In genomic region chr3:4994823-4995499, GRCh38 we compare ENCODE assay signal across 8 cellular contexts. TPM values are rescaled to one million over a fixed set of nuclear protein-coding genes. Genes with fewer than 3 reads are reported as not detected.
DNase-seq lines count a peak whose midpoint lies in the region; ATAC-seq and TF ChIP-seq lines count a peak whose summit lies in the region.

No MANE protein-coding gene starts in this region.

- in situ Hi-C loops in KBM-7 (cut with MboI; ENCODE audit: low pct_unique_long_range_greater_than_20kb, low sequenced_read_pairs) = no loop called here

- POLR2A ChIA-PET in activated B cell treated with CpG ODN at 0.5 μM for 24 hours (lab: Charles Lee) = interaction anchor here (0.8 to 2.5 kb wide), 4 partner anchors 10 to 27 kb away, joined by 3 to 11 read pairs (median 5); no protein-coding TSS in a partner anchor

- peak; percentile 45 for ATAC-seq in activated B cell treated with CpG ODN at 0.5 μM for 24 hours (ENCODE audit: low read depth)
- peak; percentile 94 to 95 for ATAC-seq in left cardiac atrium

- WGBS in smooth muscle cell (ENCODE audit: low lambda C conversion rate) = 19% methylated on average over 11 of the region's 11 CpGs

- H4K20me1 ChIP-seq in smooth muscle cell (ENCODE audit: low read depth) = no peaks in the 10 kb centered on the region

- H3K27me3 Mint-ChIP-seq in activated B cell treated with CpG ODN at 0.5 μM for 24 hours = no peaks in the 10 kb centered on the region

- peaks cover 22% of the 10 kb centered on the region for H3K4me1 Mint-ChIP-seq in activated B cell treated with CpG ODN at 0.5 μM for 24 hours

- H3K27ac Mint-ChIP-seq in activated B cell treated with CpG ODN at 0.5 μM for 24 hours = no peak overlapping the region

- peaks cover 12% of the 10 kb centered on the region for H3F3A ChIP-seq in smooth muscle cell (ENCODE audit: low read depth)

- H3K27ac ChIP-seq in smooth muscle cell (ENCODE audit: low read depth) = peak overlapping the region; percentile 100

- peak overlapping the region; percentile 98 for H3K9ac ChIP-seq in smooth muscle cell (ENCODE audit: low read depth)

- no peaks in the 10 kb centered on the region for H3K36me3 ChIP-seq in smooth muscle cell (ENCODE audit: low read depth)

- H3K9me3 Mint-ChIP-seq in activated B cell treated with CpG ODN at 0.5 μM for 24 hours = no peaks in the 10 kb centered on the region

- intact Hi-C loops in activated B cell treated with CpG ODN at 0.5 μM for 24 hours (cut with micrococcal nuclease) = no loop called here
- intact Hi-C loops in left cardiac atrium (cut with DNase I) = no loop called here

- H3K4me3 ChIP-seq in AG10803 (ENCODE audit: low read length) = no peak overlapping the region
- no peak overlapping the region for H3K4me3 ChIP-seq in smooth muscle cell

- peaks cover 3% of the 10 kb centered on the region for H3K4me1 ChIP-seq in smooth muscle cell (ENCODE audit: low read depth)

- no peaks in the 10 kb centered on the region for H3K9me3 ChIP-seq in smooth muscle cell (replicated peaks; ENCODE audit: low read depth)

- TF ChIP-seq CTCF in AG10803 (conservative IDR thresholded peaks at IDR 0.05; ENCODE audit: low read length) (no peak), activated B cell treated with CpG ODN at 0.5 μM for 24 hours (IDR thresholded peaks at IDR 0.05) (no peak), smooth muscle cell (IDR thresholded peaks at IDR 0.05; ENCODE audit: borderline replicate concordance, insufficient read depth, poor library complexity, severe bottlenecking) (no peak)

- no peaks in the 10 kb centered on the region for H3K36me3 Mint-ChIP-seq in activated B cell treated with CpG ODN at 0.5 μM for 24 hours (ENCODE audit: low read depth)

- H3K79me2 ChIP-seq in smooth muscle cell (ENCODE audit: low read depth) = no peaks in the 10 kb centered on the region

- DNase-seq in AG10803 (ENCODE audit: low read depth) (peak; percentile 87), H4 (ENCODE audit: low spot score) (peak; percentile 84), activated B cell treated with CpG ODN at 0.5 μM for 24 hours (no peak), left cardiac atrium (peak; percentile 85), smooth muscle cell (lab: John Stamatoyannopoulos, UW; ENCODE audit: unreplicated experiment) (peak; percentile 48), middle frontal gyrus (ENCODE audit: extremely low spot score, low spot score) (no peak), NCI-H1436 treated with DMSO at 0.1 percent for 48 hours (lab: John Stamatoyannopoulos, UW) (no peak), KBM-7 (no peak)

- no peaks in the 10 kb centered on the region for H3K27me3 ChIP-seq in smooth muscle cell (ENCODE audit: low read depth)

- no peak overlapping the region for H3K4me3 Mint-ChIP-seq in activated B cell treated with CpG ODN at 0.5 μM for 24 hours

- H2AFZ ChIP-seq in smooth muscle cell (ENCODE audit: low read depth) = no peak overlapping the region

- CTCF ChIA-PET in activated B cell treated with CpG ODN at 0.5 μM for 24 hours (lab: Charles Lee) = no interaction called here

- H3K4me2 ChIP-seq in smooth muscle cell = peak overlapping the region; percentile 77

RNA-seq across cellular contexts. Expression of gene BHLHE40, which starts 15.7 kb away (rescaled TPM):
- total RNA-seq in H4 (2014; rRNA removed; shearing (Covaris generic)) = 28.0 and 38.3 TPM in 2 replicates
- total RNA-seq in activated B cell treated with CpG ODN at 0.5 μM for 24 hours = 41.5 and 43.9 TPM in 2 replicates
- 10 to 100 TPM; 31.1 to 85.6 TPM for total RNA-seq in left cardiac atrium
- 170 and 195 TPM in 2 replicates for total RNA-seq in smooth muscle cell
- polyA plus RNA-seq in smooth muscle cell = 209 and 241 TPM in 2 replicates

Comparison
In these comparisons a context has a peak if more than half of its experiments do, and no peak if none do; other contexts are left out.
1. DNase-seq: peak in AG10803 (single experiment), H4 (single experiment), left cardiac atrium (single experiment) and smooth muscle cell (single experiment); none in activated B cell treated with CpG ODN at 0.5 μM for 24 hours (single experiment), middle frontal gyrus (single experiment), NCI-H1436 treated with DMSO at 0.1 percent for 48 hours (single experiment) and KBM-7 (single experiment).